Comparison of ENCODE assay signal across 26 cellular contexts in the genomic region with DNA sequence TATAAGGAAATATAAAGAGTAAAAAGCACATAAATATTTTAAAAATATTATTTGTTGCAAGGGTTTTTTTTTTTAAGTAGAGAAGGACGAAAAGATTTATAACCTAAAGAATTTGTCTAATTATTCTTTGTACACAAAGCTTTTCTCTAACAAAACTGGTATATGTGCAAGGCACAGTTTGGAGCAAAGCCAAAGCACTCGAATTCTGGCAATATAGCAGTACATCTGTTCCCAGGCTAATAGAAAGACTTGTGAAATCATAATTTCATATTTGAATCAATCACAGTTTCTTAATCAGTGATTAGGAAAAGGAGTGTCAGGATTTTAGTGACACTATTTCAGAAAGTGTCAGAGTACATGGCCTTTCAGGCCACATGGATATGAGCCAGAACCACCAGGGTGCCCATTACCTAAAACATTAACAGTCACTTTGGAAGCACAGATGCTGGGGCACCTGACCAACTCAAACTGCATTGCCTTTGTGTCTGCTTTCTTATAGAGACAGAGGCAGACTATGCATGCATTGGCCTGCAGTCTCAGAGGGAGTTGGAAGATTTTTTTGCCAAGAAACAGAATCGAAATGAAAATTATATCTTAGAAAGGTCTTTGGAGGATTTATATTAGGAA.
DNase-seq lines count a peak whose midpoint lies in the region; FAIRE-seq lines count a peak whose summit lies in the region.
"Had no signal": no experiment of that assay in that cellular context is flagged by ENCODE, and none has a peak within 500 bp of the region (broad histone marks: within the 10 kb centered on the region; RNA-seq: fewer than 3 reads in every experiment).

No MANE protein-coding gene starts in this region.

- FAIRE-seq in islet of Langerhans (lab: Jason Lieb, UNC), result peak; percentile 66

- intact Hi-C loops in head of caudate nucleus (cut with DNase I), result no loop called here

- peak; percentile 26 for DNase-seq in NCI-H1436 (lab: John Stamatoyannopoulos, UW)
- no peak for DNase-seq in NCI-H1436 treated with DMSO at 0.1 percent for 48 hours (lab: John Stamatoyannopoulos, UW)
- peak; percentile 65 for DNase-seq in NCI-H2029 treated with DMSO at 0.1 percent for 48 hours (lab: John Stamatoyannopoulos, UW)
- DNase-seq in NCI-H774 (lab: John Stamatoyannopoulos, UW), result peak; percentile 63
- no peak for DNase-seq in NCI-H128 (lab: John Stamatoyannopoulos, UW; ENCODE audit: unreplicated experiment)
- DNase-seq in A172 (ENCODE audit: low spot score), result no peak
- DNase-seq in head of caudate nucleus, result no peak
- DNase-seq: 8988T; activated CD4-positive, CD25-positive, alpha-beta regulatory T cell treated with anti-CD3 and anti-CD28 coated beads, Interleukin-2, amount 50 U/mL, for 72 hours; activated CD8-positive, alpha-beta T cell treated with anti-CD3 and anti-CD28 coated beads, Interleukin-2, amount 10 ng/mL, durations not matched to agents 7 days and 5 days; activated effector memory CD4-positive, alpha-beta T cell treated with anti-CD3 and anti-CD28 coated beads, Interleukin-2, amount 50 U/mL, for 16 hours; activated T-cell treated with anti-CD3 and anti-CD28 coated beads for 4 hours; CD4-positive, alpha-beta memory T cell; DMS79 treated with DMSO at 0.1 percent for 48 hours; effector CD8-positive, alpha-beta T cell; foreskin melanocyte; H9; hippocampal formation; KG1; left ventricle myocardium superior; naive thymus-derived CD8-positive, alpha-beta T cell; NCI-H2227 treated with DMSO at 0.1 percent for 48 hours; SJCRH30; stimulated activated CD4-positive, alpha-beta T cell treated with anti-CD3 and anti-CD28 coated beads, Interleukin-2, amount 100 ng/mL, for 48 hours; T-cell had no signal

Comparison
In these comparisons a context has a peak if more than half of its experiments do, and no peak if none do; other contexts are left out.
1. DNase-seq: peak in NCI-H1436 (single experiment), NCI-H2029 treated with DMSO at 0.1 percent for 48 hours (single experiment) and NCI-H774 (single experiment); none in NCI-H1436 treated with DMSO at 0.1 percent for 48 hours (single experiment), NCI-H128 (single experiment), A172 (single experiment) and head of caudate nucleus (0 of 42).